In genomic region chr3:46280105-46280797, GRCh38 we compare ENCODE assay signal across 9 cellular contexts. TPM values are rescaled to one million over a fixed set of nuclear protein-coding genes. Genes with fewer than 3 reads are reported as not detected.
DNase-seq lines count a peak whose midpoint lies in the region; ATAC-seq, FAIRE-seq and TF ChIP-seq lines count a peak whose summit lies in the region.
"Had no signal": no experiment of that assay in that cellular context is flagged by ENCODE, and none has a peak within 500 bp of the region (broad histone marks: within the 10 kb centered on the region; RNA-seq: fewer than 3 reads in every experiment).

No MANE protein-coding gene starts in this region.

- H3K27ac Mint-ChIP-seq in HFFc6, result no peak overlapping the region

- TF ChIP-seq EP300 in suprapubic skin (IDR thresholded peaks at IDR 0.05), result no peak

- no peak overlapping the region for H3K27ac ChIP-seq in uterus
- H3K27ac ChIP-seq in suprapubic skin, result no peak overlapping the region

- H3K36me3 ChIP-seq in bronchial epithelial cell (ENCODE audit: control insufficient read depth, insufficient read depth, low read length), result no peaks in the 10 kb centered on the region
- no peaks in the 10 kb centered on the region for H3K36me3 ChIP-seq in uterus
- no peaks in the 10 kb centered on the region for H3K36me3 ChIP-seq in suprapubic skin

- intact Hi-C loops in uterus (cut with DNase I; ENCODE audit: low total_unique reads), result no loop called here

- H3K9me3 Mint-ChIP-seq in HFFc6, result peaks cover 13% of the 10 kb centered on the region

- no peak overlapping the region for H3K4me3 ChIP-seq in bronchial epithelial cell (ENCODE audit: low read depth, low read length)
- no peak overlapping the region for H3K4me3 ChIP-seq in skeletal muscle cell (ENCODE audit: low read depth, low read length)
- no peak overlapping the region for H3K4me3 ChIP-seq in uterus
- H3K4me3 ChIP-seq in suprapubic skin, result no peak overlapping the region

- H3K9me3 ChIP-seq in uterus (no peaks in the 10 kb centered on the region), suprapubic skin (peaks cover 11% of the 10 kb centered on the region)

- no peak for TF ChIP-seq POLR2A in uterus (IDR thresholded peaks at IDR 0.05)
- no peak for TF ChIP-seq POLR2A in suprapubic skin (IDR thresholded peaks at IDR 0.05)

- no peak overlapping the region for H3K4me3 Mint-ChIP-seq in HFFc6

- peak; percentile 54 for DNase-seq in HFFc6
- DNase-seq in T-helper 9 cell, result peak; percentile 25
- DNase-seq in bronchial epithelial cell (ENCODE audit: low read depth), result peak; percentile 85
- DNase-seq in skeletal muscle cell (ENCODE audit: low read depth), result peak; percentile 21
- DNase-seq in uterus, result no peak
- DNase-seq in NCI-H1092 (lab: John Stamatoyannopoulos, UW), result no peak
- no peak for DNase-seq in suprapubic skin (ENCODE audit: low spot score in 2 of 2)

- peaks cover 19% of the 10 kb centered on the region for H3K27me3 Mint-ChIP-seq in HFFc6 (ENCODE audit: insufficient read depth)

- no peak for FAIRE-seq in bronchial epithelial cell (lab: Jason Lieb, UNC)

- TF ChIP-seq CTCF in HFFc6 (IDR thresholded peaks at IDR 0.05) (no peak), bronchial epithelial cell (IDR thresholded peaks at IDR 0.05; ENCODE audit: insufficient read depth, low read length, severe bottlenecking) (no peak), uterus (IDR thresholded peaks at IDR 0.05) (no peak), suprapubic skin (IDR thresholded peaks at IDR 0.05) (no peak)

- H3K4me1 Mint-ChIP-seq in HFFc6 (ENCODE audit: low read depth), result no peaks in the 10 kb centered on the region

- H3K27me3 ChIP-seq in bronchial epithelial cell (ENCODE audit: control insufficient read depth, insufficient read depth, low read length), result no peaks in the 10 kb centered on the region
- H3K27me3 ChIP-seq in uterus, result no peaks in the 10 kb centered on the region
- no peaks in the 10 kb centered on the region for H3K27me3 ChIP-seq in suprapubic skin

- H3K36me3 Mint-ChIP-seq in HFFc6 (ENCODE audit: low read depth), result peaks cover 7% of the 10 kb centered on the region; the same call in 1 of the 2 replicates
- H3K36me3 Mint-ChIP-seq: IgD-negative memory B cell had no signal

- no peak for ATAC-seq in HG02973 (IDR thresholded peaks at IDR 0.05; ENCODE audit: unreplicated experiment)

- peaks cover 0 to 3% of the 10 kb centered on the region in 2 donors for H3K4me1 ChIP-seq in uterus
- H3K4me1 ChIP-seq in suprapubic skin, result peaks cover 10% of the 10 kb centered on the region

- 76% methylated on average over 5 of the region's 5 CpGs for WGBS in suprapubic skin

RNA-seq across cellular contexts. Expression of gene CCR3, which starts 38.0 kb away (rescaled TPM):
- total RNA-seq in HFFc6 (2021; fragmentation: NEBNext Ultra II Directional; extraction: Animal tissue kit (Norgen Biotek cat#: 25700)), result not detected
- total RNA-seq in bronchial epithelial cell (under 0.01 TPM in 1 of 2 replicates, not detected in the other), uterus (not detected), suprapubic skin (1 to 10 TPM in 3 of 4 donors, not detected in 1; 1.5 to 6.3 (median 1.9) TPM)

Comparison
In these comparisons a context has a peak if more than half of its experiments do, and no peak if none do; other contexts are left out.
1. DNase-seq: peak in HFFc6 (single experiment), T-helper 9 cell (single experiment), bronchial epithelial cell (single experiment) and skeletal muscle cell (single experiment); none in uterus (0 of 2), NCI-H1092 (single experiment) and suprapubic skin (0 of 2).